27 cellular contexts compared by ENCODE assay signal in the genomic region with DNA sequence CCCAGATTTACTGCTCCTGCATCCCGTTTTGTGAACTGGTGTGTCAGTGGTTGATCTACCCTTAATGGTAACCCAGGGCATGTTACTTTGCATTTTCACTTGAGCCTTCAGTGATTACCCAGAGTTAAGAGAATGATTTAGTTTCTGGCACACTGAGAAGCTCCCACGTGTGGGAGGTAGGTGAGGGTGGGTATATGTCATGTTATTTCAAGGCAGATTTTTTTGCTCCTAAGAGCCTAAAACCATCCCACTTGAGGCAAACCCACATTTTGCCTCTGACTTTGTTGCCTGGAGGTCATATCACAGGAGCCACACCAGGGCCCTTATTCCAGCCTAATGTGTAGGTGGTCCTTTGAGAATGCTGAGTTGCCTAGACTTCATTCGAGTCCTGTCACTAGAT.
"Had no signal": no experiment of that assay in that cellular context is flagged by ENCODE, and none has a peak within 500 bp of the region (broad histone marks: within the 10 kb centered on the region; RNA-seq: fewer than 3 reads in every experiment).

No MANE protein-coding gene starts in this region.

- H3K4me3 ChIP-seq: SK-N-MC had no signal

- H3K27ac ChIP-seq: SK-N-MC, VCaP had no signal

- H3K27me3 Mint-ChIP-seq: activated CD4-positive, alpha-beta memory T cell treated with anti-CD3 and anti-CD28 coated beads, Interleukin-2, amount 10 ng/mL, durations not matched to agents 7 days and 5 days; activated CD4-positive, alpha-beta T cell treated with anti-CD3 and anti-CD28 coated beads for 36 hours; activated naive CD8-positive, alpha-beta T cell treated with anti-CD3 and anti-CD28 coated beads for 36 hours had no signal

- H3K4me3 Mint-ChIP-seq: activated CD4-positive, alpha-beta memory T cell treated with anti-CD3 and anti-CD28 coated beads, Interleukin-2, amount 10 ng/mL, durations not matched to agents 7 days and 5 days; activated CD4-positive, alpha-beta T cell treated with anti-CD3 and anti-CD28 coated beads for 36 hours; activated naive CD4-positive, alpha-beta T cell treated with anti-CD3 and anti-CD28 coated beads, Interleukin-2, amount 10 ng/mL, durations not matched to agents 7 days and 5 days; activated naive CD8-positive, alpha-beta T cell treated with anti-CD3 and anti-CD28 coated beads for 36 hours had no signal

- H3K9me3 Mint-ChIP-seq: activated CD4-positive, alpha-beta memory T cell treated with anti-CD3 and anti-CD28 coated beads, Interleukin-2, amount 10 ng/mL, durations not matched to agents 7 days and 5 days; activated naive CD4-positive, alpha-beta T cell treated with anti-CD3 and anti-CD28 coated beads, Interleukin-2, amount 10 ng/mL, durations not matched to agents 7 days and 5 days; activated naive CD8-positive, alpha-beta T cell treated with anti-CD3 and anti-CD28 coated beads for 36 hours; activated T-helper 2 cell treated with anti-CD3 and anti-CD28 coated beads, Interferon-gamma antibody, Interleukin-2, Interleukin-4, amounts not matched to agents 10 μg/mL and 5 μg/mL and 100 μg/mL, durations not matched to agents 14 hours and 24 hours and 36 hours had no signal

- H3K36me3 Mint-ChIP-seq: activated naive CD4-positive, alpha-beta T cell treated with anti-CD3 and anti-CD28 coated beads, Interleukin-2, amount 10 ng/mL, durations not matched to agents 7 days and 5 days; activated naive CD8-positive, alpha-beta T cell treated with anti-CD3 and anti-CD28 coated beads for 36 hours had no signal

- ATAC-seq: activated CD4-positive, alpha-beta T cell treated with anti-CD3 and anti-CD28 coated beads for 36 hours; Panc1; Right ventricle myocardium inferior had no signal

- H3K27ac Mint-ChIP-seq: activated CD4-positive, alpha-beta memory T cell treated with anti-CD3 and anti-CD28 coated beads, Interleukin-2, amount 10 ng/mL, durations not matched to agents 7 days and 5 days; activated CD4-positive, alpha-beta T cell treated with anti-CD3 and anti-CD28 coated beads for 36 hours; activated naive CD4-positive, alpha-beta T cell treated with anti-CD3 and anti-CD28 coated beads, Interleukin-2, amount 10 ng/mL, durations not matched to agents 7 days and 5 days; activated naive CD8-positive, alpha-beta T cell treated with anti-CD3 and anti-CD28 coated beads for 36 hours; activated T-helper 2 cell treated with anti-CD3 and anti-CD28 coated beads, Interferon-gamma antibody, Interleukin-2, Interleukin-4, amounts not matched to agents 10 μg/mL and 5 μg/mL and 100 μg/mL, durations not matched to agents 14 hours and 24 hours and 36 hours had no signal

- H3K4me1 Mint-ChIP-seq: activated CD4-positive, alpha-beta T cell treated with anti-CD3 and anti-CD28 coated beads for 36 hours; activated naive CD8-positive, alpha-beta T cell treated with anti-CD3 and anti-CD28 coated beads for 36 hours had no signal

- DNase-seq: activated CD4-positive, alpha-beta memory T cell treated with anti-CD3 and anti-CD28 coated beads, Interleukin-2, amount 10 ng/mL, durations not matched to agents 7 days and 5 days; activated CD4-positive, alpha-beta T cell treated with anti-CD3 and anti-CD28 coated beads for 36 hours; activated CD4-positive, alpha-beta T cell treated with anti-CD3 and anti-CD28 coated beads, Interleukin-2, amount 50 U/mL, for 1 hour; activated gamma-delta T cell treated with Interleukin-2 at 50 U/mL for 16 hours; activated naive CD4-positive, alpha-beta T cell treated with anti-CD3 and anti-CD28 coated beads, Interleukin-2, amount 10 ng/mL, durations not matched to agents 7 days and 5 days; activated naive CD8-positive, alpha-beta T cell treated with anti-CD3 and anti-CD28 coated beads for 36 hours; activated T-cell treated with anti-CD3 and anti-CD28 coated beads for 4 hours; activated T-cell treated with anti-CD3 and anti-CD28 coated beads, Interleukin-2, amount 50 U/mL, for 48 hours; anterior cingulate cortex; KG1; MV-4-11; NCI-H1105; NCI-H1436; NCI-H1694 treated with DMSO at 0.1 percent for 48 hours; NCI-H2029 treated with DMSO at 0.1 percent for 48 hours; NCI-H345; NCI-H510A; NCI-H69; NK-92 treated with Interleukin-12 subunit alpha and Interleukin-12 subunit beta, amount 100 ng/mL, for 24 hours; OCI-M1; RPMI8226; T-helper 1 cell had no signal
